In genomic region chr7:41059796-41060195, GRCh38 we compare ENCODE assay signal across 1 cellular context.
TF ChIP-seq lines count a peak whose summit lies in the region.

No MANE protein-coding gene starts in this region.

TF ChIP-seq in GM23338, 12 proteins besides CTCF, POLR2A, EP300 and RAD21 (continued from another document):
- no peak for TF ChIP-seq ZNF462 (CRISPR knock-in tag; IDR thresholded peaks at IDR 0.05)
